14 cellular contexts compared by ENCODE assay signal in genomic region chr10:4266387-4267083, GRCh38.
A peak's percentile ranks its signal among the peaks of the same experiment; 100 is the strongest.
DNase-seq lines count a peak whose midpoint lies in the region; ATAC-seq and TF ChIP-seq lines count a peak whose summit lies in the region.
"Had no signal": no experiment of that assay in that cellular context is flagged by ENCODE, and none has a peak within 500 bp of the region (broad histone marks: within the 10 kb centered on the region; RNA-seq: fewer than 3 reads in every experiment).

No MANE protein-coding gene starts in this region.

- H3K27ac ChIP-seq in right atrium auricular region (no peak overlapping the region), left lung (peak overlapping the region in 1 of 2 donors; percentile 11), vagina (peak overlapping the region; percentile 40)
- H3K27ac ChIP-seq: parathyroid adenoma had no signal

- H3K9me3 ChIP-seq in right atrium auricular region (no peaks in the 10 kb centered on the region), left lung (no peaks in the 10 kb centered on the region), vagina (no peaks in the 10 kb centered on the region)
- H3K9me3 ChIP-seq: body of pancreas had no signal

- H3K27me3 ChIP-seq in right atrium auricular region = no peaks in the 10 kb centered on the region
- H3K27me3 ChIP-seq in left lung = no peaks in the 10 kb centered on the region
- H3K27me3 ChIP-seq in vagina = no peaks in the 10 kb centered on the region
- H3K27me3 ChIP-seq: body of pancreas had no signal

- no peak for TF ChIP-seq CTCF in right atrium auricular region (IDR thresholded peaks at IDR 0.05)
- no peak for TF ChIP-seq CTCF in left lung (IDR thresholded peaks at IDR 0.05)
- TF ChIP-seq CTCF in vagina (IDR thresholded peaks at IDR 0.05) = no peak

- H3K9me3 Mint-ChIP-seq in effector memory CD8-positive, alpha-beta T cell = no peaks in the 10 kb centered on the region
- H3K9me3 Mint-ChIP-seq: type B pancreatic cell had no signal

- ATAC-seq in Right ventricle myocardium superior (ENCODE audit: poor library complexity) = peak; percentile 79
- ATAC-seq in left lung = peak; percentile 47
- ATAC-seq in HG02623 (IDR thresholded peaks at IDR 0.05; ENCODE audit: unreplicated experiment) = no peak
- ATAC-seq in effector memory CD8-positive, alpha-beta T cell (replicated peaks) = no peak
- ATAC-seq: body of pancreas had no signal

- TF ChIP-seq POLR2A in vagina (IDR thresholded peaks at IDR 0.05) = no peak

- peaks cover 6 to 21% of the 10 kb centered on the region in 2 donors for H3K27me3 Mint-ChIP-seq in effector memory CD8-positive, alpha-beta T cell
- H3K27me3 Mint-ChIP-seq: type B pancreatic cell had no signal

- H3K4me3 ChIP-seq in right atrium auricular region (no peak overlapping the region), left lung (no peak overlapping the region), vagina (no peak overlapping the region)
- H3K4me3 ChIP-seq: body of pancreas had no signal

- H3K4me1 ChIP-seq in right atrium auricular region = peaks cover 0 to 32% of the 10 kb centered on the region in 2 donors
- peaks cover 4 to 31% of the 10 kb centered on the region in 2 donors for H3K4me1 ChIP-seq in left lung
- peaks cover 48% of the 10 kb centered on the region for H3K4me1 ChIP-seq in vagina
- H3K4me1 ChIP-seq: body of pancreas, parathyroid adenoma had no signal

- H3K27ac Mint-ChIP-seq in effector memory CD8-positive, alpha-beta T cell = no peak overlapping the region
- H3K27ac Mint-ChIP-seq: type B pancreatic cell had no signal

- intact Hi-C loops in Right ventricle myocardium superior (cut with DNase I) (no loop called here), left lung (cut with DNase I) (no loop called here), vagina (cut with DNase I) (loop anchor here (10.0 kb wide), 1 partner anchor 482 kb away; the partner anchor contains the start of gene KLF6)

- H3K36me3 Mint-ChIP-seq in effector memory CD8-positive, alpha-beta T cell (ENCODE audit: insufficient read depth) = peaks cover 3% of the 10 kb centered on the region
- H3K36me3 Mint-ChIP-seq: type B pancreatic cell had no signal

- peaks cover 3 to 14% of the 10 kb centered on the region in 2 donors for H3K4me1 Mint-ChIP-seq in effector memory CD8-positive, alpha-beta T cell (ENCODE audit: low read depth in 2 of 2)

- DNase-seq in Right ventricle myocardium superior (no peak), right atrium auricular region (ENCODE audit: low spot score) (no peak), dermis blood vessel endothelial cell (peak; percentile 80), left lung (no peak), vagina (ENCODE audit: extremely low spot score in 2 of 2) (no peak)
- DNase-seq in activated CD4-positive, CD25-positive, alpha-beta regulatory T cell (lab: John Stamatoyannopoulos, UW) = no peak
- DNase-seq in effector memory CD8-positive, alpha-beta T cell = no peak
- DNase-seq: H7; stimulated activated CD8-positive, alpha-beta memory T cell treated with anti-CD3 and anti-CD28 coated beads, Interleukin-4, amount 100 ng/mL, for 48 hours; T-helper 2 cell had no signal

- H3K36me3 ChIP-seq in right atrium auricular region (no peaks in the 10 kb centered on the region), left lung (no peaks in the 10 kb centered on the region), vagina (no peaks in the 10 kb centered on the region)

- no peak overlapping the region for H3K4me3 Mint-ChIP-seq in effector memory CD8-positive, alpha-beta T cell
- H3K4me3 Mint-ChIP-seq: type B pancreatic cell had no signal

Comparison
In these comparisons a context has a peak if more than half of its experiments do, and no peak if none do; other contexts are left out.
1. ATAC-seq: peak in Right ventricle myocardium superior (single experiment) and left lung (single experiment); none in HG02623 (single experiment) and effector memory CD8-positive, alpha-beta T cell (single experiment).